ENCODE assay signal across 25 cellular contexts in genomic region chr12:126734738-126735137, GRCh38.
"Had no signal": no experiment of that assay in that cellular context is flagged by ENCODE, and none has a peak within 500 bp of the region (broad histone marks: within the 10 kb centered on the region; RNA-seq: fewer than 3 reads in every experiment).

No MANE protein-coding gene starts in this region.

- H3K27me3 Mint-ChIP-seq: stimulated activated naive B cell treated with anti-CD40 and anti-IgM and Interleukin-4, amounts not matched to agents 10 μg/mL and 1 μg/mL and 100 μg/mL, for 72 hours; stimulated activated naive CD8-positive, alpha-beta T cell treated with anti-CD3 and anti-CD28 coated beads, Interleukin-15, Interleukin-2, amounts not matched to agents 100 ng/mL and 50 ng/mL, for 24 hours had no signal

- H3K4me3 Mint-ChIP-seq: naive thymus-derived CD4-positive, alpha-beta T cell; nephron; stimulated activated naive B cell treated with anti-CD40 and anti-IgM and Interleukin-4, amounts not matched to agents 10 μg/mL and 1 μg/mL and 100 μg/mL, for 72 hours; stimulated activated naive CD8-positive, alpha-beta T cell treated with anti-CD3 and anti-CD28 coated beads, Interleukin-15, Interleukin-2, amounts not matched to agents 100 ng/mL and 50 ng/mL, for 24 hours had no signal

- H3K4me1 Mint-ChIP-seq: naive thymus-derived CD4-positive, alpha-beta T cell; nephron; stimulated activated naive B cell treated with anti-CD40 and anti-IgM and Interleukin-4, amounts not matched to agents 10 μg/mL and 1 μg/mL and 100 μg/mL, for 72 hours had no signal

- H3K9me3 ChIP-seq: gastrocnemius medialis, left lung, neutrophil, pancreas, right lobe of liver, thoracic aorta, transverse colon, upper lobe of right lung, uterus had no signal

- DNase-seq: cortex of kidney; effector CD4-positive, alpha-beta T cell; foreskin fibroblast; gastrocnemius medialis; head of caudate nucleus; left cardiac atrium; left lung; mesenchymal stem cell; midbrain; naive thymus-derived CD4-positive, alpha-beta T cell; pancreas; retina; right lobe of liver; small intestine; stimulated activated CD4-positive, alpha-beta T cell treated with anti-CD3 and anti-CD28 coated beads, Interleukin-15, amount 100 ng/mL, for 24 hours; stimulated activated CD4-positive, alpha-beta T cell treated with anti-CD3 and anti-CD28 coated beads, Interleukin-2, amount 100 ng/mL, for 48 hours; stimulated activated naive B cell treated with anti-CD40 and anti-IgM and Interleukin-4, amounts not matched to agents 10 μg/mL and 1 μg/mL and 100 μg/mL, for 72 hours; transverse colon; upper lobe of right lung; uterus had no signal

- H3K36me3 ChIP-seq: gastrocnemius medialis, left lung, neutrophil, pancreas, right lobe of liver, thoracic aorta, transverse colon, upper lobe of right lung, uterus had no signal

- H3K4me1 ChIP-seq: gastrocnemius medialis, left lung, pancreas, right lobe of liver, transverse colon, upper lobe of right lung, uterus had no signal

- H3K36me3 Mint-ChIP-seq: naive thymus-derived CD4-positive, alpha-beta T cell; stimulated activated naive B cell treated with anti-CD40 and anti-IgM and Interleukin-4, amounts not matched to agents 10 μg/mL and 1 μg/mL and 100 μg/mL, for 72 hours had no signal

- H3K9me3 Mint-ChIP-seq: nephron; stimulated activated naive B cell treated with anti-CD40 and anti-IgM and Interleukin-4, amounts not matched to agents 10 μg/mL and 1 μg/mL and 100 μg/mL, for 72 hours; stimulated activated naive CD8-positive, alpha-beta T cell treated with anti-CD3 and anti-CD28 coated beads, Interleukin-15, Interleukin-2, amounts not matched to agents 100 ng/mL and 50 ng/mL, for 24 hours had no signal

- H3K27ac ChIP-seq: epithelial cell of prostate, gastrocnemius medialis, left lung, neutrophil, pancreas, right lobe of liver, thoracic aorta, transverse colon, upper lobe of right lung, uterus had no signal

- H3K27ac Mint-ChIP-seq: naive thymus-derived CD4-positive, alpha-beta T cell; nephron; stimulated activated naive B cell treated with anti-CD40 and anti-IgM and Interleukin-4, amounts not matched to agents 10 μg/mL and 1 μg/mL and 100 μg/mL, for 72 hours; stimulated activated naive CD8-positive, alpha-beta T cell treated with anti-CD3 and anti-CD28 coated beads, Interleukin-15, Interleukin-2, amounts not matched to agents 100 ng/mL and 50 ng/mL, for 24 hours had no signal

- H3K4me3 ChIP-seq: gastrocnemius medialis, left lung, pancreas, right lobe of liver, thoracic aorta, transverse colon, upper lobe of right lung, uterus had no signal

- H3K27me3 ChIP-seq: gastrocnemius medialis, left lung, neutrophil, pancreas, transverse colon, uterus had no signal
